10 cellular contexts compared by ENCODE assay signal in genomic region chr9:127131871-127132270, GRCh38. TPM values are rescaled to one million over a fixed set of nuclear protein-coding genes. Genes with fewer than 3 reads are reported as not detected.
DNase-seq lines count a peak whose midpoint lies in the region; ATAC-seq and TF ChIP-seq lines count a peak whose summit lies in the region.
"Had no signal": no experiment of that assay in that cellular context is flagged by ENCODE, and none has a peak within 500 bp of the region (broad histone marks: within the 10 kb centered on the region; RNA-seq: fewer than 3 reads in every experiment).

No MANE protein-coding gene starts in this region.

- no peak for TF ChIP-seq CTCF in fibroblast of mammary gland (conservative IDR thresholded peaks at IDR 0.05; ENCODE audit: control insufficient read depth, insufficient read depth, low read depth, low read length)
- TF ChIP-seq CTCF in CD8-positive, alpha-beta T cell (IDR thresholded peaks at IDR 0.05), result no peak

- no peaks in the 10 kb centered on the region for H3K4me1 Mint-ChIP-seq in CD8-positive, alpha-beta T cell (ENCODE audit: low read depth)

- no peaks in the 10 kb centered on the region for H3K36me3 ChIP-seq in CD8-positive, alpha-beta T cell (ENCODE audit: insufficient read depth, low read length)

- no peak overlapping the region for H3K27ac ChIP-seq in CD8-positive, alpha-beta T cell (ENCODE audit: low read depth, low read length)
- H3K27ac ChIP-seq: foreskin keratinocyte had no signal

- no peaks in the 10 kb centered on the region for H3K27me3 ChIP-seq in CD8-positive, alpha-beta T cell (ENCODE audit: insufficient read depth, low read length)
- H3K27me3 ChIP-seq: foreskin keratinocyte had no signal

- H3K36me3 Mint-ChIP-seq in CD8-positive, alpha-beta T cell, result no peaks in the 10 kb centered on the region

- intact Hi-C loops in CD8-positive, alpha-beta T cell (cut with DNase I, micrococcal nuclease), result no loop called here

- H3K27ac Mint-ChIP-seq in CD8-positive, alpha-beta T cell, result no peak overlapping the region

- DNase-seq in ELF-1 (ENCODE audit: low read depth, low spot score) (peak; percentile 28), SK-MEL-5 (ENCODE audit: low read depth, low spot score) (peak; percentile 6), fibroblast of mammary gland (ENCODE audit: low read depth) (peak; percentile 86), renal cortical epithelial cell (ENCODE audit: low read depth) (peak; percentile 81), NCI-H1436 (lab: John Stamatoyannopoulos, UW) (no peak), cerebellum (ENCODE audit: low spot score) (no peak), NCI-H510A (lab: John Stamatoyannopoulos, UW) (no peak)
- DNase-seq in CD8-positive, alpha-beta T cell, result no peak
- DNase-seq: activated gamma-delta T cell had no signal

- POLR2A ChIA-PET in CD8-positive, alpha-beta T cell (lab: Charles Lee), result no interaction called here

- CTCF ChIA-PET in CD8-positive, alpha-beta T cell (lab: Charles Lee), result no interaction called here

- H3K4me3 ChIP-seq in fibroblast of mammary gland (ENCODE audit: control insufficient read depth, low read depth, low read length), result no peak overlapping the region
- no peak overlapping the region for H3K4me3 ChIP-seq in CD8-positive, alpha-beta T cell (ENCODE audit: low read depth, low read length)

- in situ Hi-C loops in SK-MEL-5 (cut with HindIII; ENCODE audit: low pct_unique_long_range_greater_than_20kb, low sequenced_read_pairs), result no loop called here

- H3K27me3 Mint-ChIP-seq in CD8-positive, alpha-beta T cell (ENCODE audit: low read depth), result peaks cover 9% of the 10 kb centered on the region

- no peaks in the 10 kb centered on the region for H3K4me1 ChIP-seq in CD8-positive, alpha-beta T cell (ENCODE audit: insufficient read depth, low read length)

- no peak for ATAC-seq in CD8-positive, alpha-beta T cell

- no peaks in the 10 kb centered on the region for H3K9me3 Mint-ChIP-seq in CD8-positive, alpha-beta T cell

- no peak overlapping the region for H3K4me3 Mint-ChIP-seq in CD8-positive, alpha-beta T cell

- no peaks in the 10 kb centered on the region for H3K9me3 ChIP-seq in CD8-positive, alpha-beta T cell (ENCODE audit: low read length)

RNA-seq across cellular contexts. Expression of gene ANGPTL2, which starts 9.4 kb away (rescaled TPM):
- total RNA-seq in SK-MEL-5 (2014; rRNA removed; shearing (Covaris generic)), result 1.2 and 1.5 TPM in 2 replicates
- polyA plus RNA-seq in SK-MEL-5 (2015; cell fraction: cytosol; rRNA removed), result 1.9 and 7.5 TPM in 2 replicates
- polyA plus RNA-seq in SK-MEL-5 (2015; cell fraction: nucleus; rRNA removed), result 0.16 and 0.18 TPM in 2 replicates
- total RNA-seq in renal cortical epithelial cell, result 0.17 and 1.7 TPM in 2 replicates
- 8.5 TPM for total RNA-seq in cerebellum
- not detected for total RNA-seq in CD8-positive, alpha-beta T cell

Comparison
In these comparisons a context has a peak if more than half of its experiments do, and no peak if none do; other contexts are left out.
1. DNase-seq: peak in ELF-1 (single experiment), SK-MEL-5 (single experiment), fibroblast of mammary gland (single experiment) and renal cortical epithelial cell (single experiment); none in NCI-H1436 (single experiment), cerebellum (single experiment), NCI-H510A (single experiment) and CD8-positive, alpha-beta T cell (0 of 7).